In genomic region chr6:119129148-119129967, GRCh38 we compare ENCODE assay signal across 7 cellular contexts. TPM values are rescaled to one million over a fixed set of nuclear protein-coding genes. Genes with fewer than 3 reads are reported as not detected.
A peak's percentile ranks its signal among the peaks of the same experiment; 100 is the strongest.
DNase-seq lines count a peak whose midpoint lies in the region; ATAC-seq, FAIRE-seq and TF ChIP-seq lines count a peak whose summit lies in the region.

No MANE protein-coding gene starts in this region.

- no peaks in the 10 kb centered on the region for H3K9me3 Mint-ChIP-seq in stimulated activated naive CD8-positive, alpha-beta T cell treated with anti-CD3 and anti-CD28 coated beads, Interleukin-15, amount 100 ng/mL, for 72 hours

- H3K27me3 ChIP-seq in brain microvascular endothelial cell (replicated peaks): no peaks in the 10 kb centered on the region
- H3K27me3 ChIP-seq in keratinocyte (ENCODE audit: control insufficient read depth, extremely low read depth, insufficient read depth, low read length): no peaks in the 10 kb centered on the region

- H3K4me2 ChIP-seq in keratinocyte (ENCODE audit: control insufficient read depth, extremely low read depth, insufficient read depth, low read depth, low read length): peak overlapping the region; percentile 61

- H3K4me1 ChIP-seq in keratinocyte (ENCODE audit: control insufficient read depth, extremely low read depth, insufficient read depth, low read length): peaks cover 15% of the 10 kb centered on the region

- H3K27me3 Mint-ChIP-seq in stimulated activated naive CD8-positive, alpha-beta T cell treated with anti-CD3 and anti-CD28 coated beads, Interleukin-15, amount 100 ng/mL, for 72 hours: peaks cover 10% of the 10 kb centered on the region

- H3K4me3 Mint-ChIP-seq in stimulated activated naive CD8-positive, alpha-beta T cell treated with anti-CD3 and anti-CD28 coated beads, Interleukin-15, amount 100 ng/mL, for 72 hours: no peak overlapping the region

- no peaks in the 10 kb centered on the region for H3K9me3 ChIP-seq in keratinocyte (ENCODE audit: control insufficient read depth, low read depth, low read length)

- dilution Hi-C loops in keratinocyte (cut with MboI; ENCODE audit: extremely low pct_ligation_motif_present, low sequenced_read_pairs): no loop called here

- in situ Hi-C loops in brain microvascular endothelial cell (cut with HindIII; ENCODE audit: low pct_ligation_motif_present, low sequenced_read_pairs): no loop called here

- H4K20me1 ChIP-seq in keratinocyte (ENCODE audit: control insufficient read depth, extremely low read depth, insufficient read depth, low read length): no peaks in the 10 kb centered on the region

- no peaks in the 10 kb centered on the region for H3K79me2 ChIP-seq in keratinocyte (ENCODE audit: control insufficient read depth, insufficient read depth, low read length)

- no peak overlapping the region for H3K27ac Mint-ChIP-seq in stimulated activated naive CD8-positive, alpha-beta T cell treated with anti-CD3 and anti-CD28 coated beads, Interleukin-15, amount 100 ng/mL, for 72 hours

- DNase-seq in ELR (ENCODE audit: low read depth): peak; percentile 77
- peak; percentile 85 for DNase-seq in NCI-H82 (lab: John Stamatoyannopoulos, UW)
- DNase-seq in brain microvascular endothelial cell: peak; percentile 57
- DNase-seq in keratinocyte (ENCODE audit: low read depth, low spot score): no peak
- DNase-seq in stimulated activated naive CD8-positive, alpha-beta T cell treated with anti-CD3 and anti-CD28 coated beads, Interleukin-15, amount 100 ng/mL, for 72 hours: peak in 1 of 2 donors; percentile 35

- TF ChIP-seq CTCF in brain microvascular endothelial cell (IDR thresholded peaks at IDR 0.05; ENCODE audit: low read depth, low read length, missing control alignments) (peak; percentile 72), keratinocyte (optimal IDR thresholded peaks at IDR 0.05 in 1 of 3, IDR thresholded peaks at IDR 0.05 in 1 of 3, conservative IDR thresholded peaks at IDR 0.05 in 1 of 3; ENCODE audit: extremely low read depth in 1 of 3, insufficient read depth in 2 of 3, low read length in 3 of 3) (peak in 2 of 3 experiments; percentile 60 to 73)

- H3K9ac ChIP-seq in keratinocyte (ENCODE audit: control insufficient read depth, extremely low read depth, insufficient read depth, low read length): peak overlapping the region; percentile 23

- H3K4me1 Mint-ChIP-seq in stimulated activated naive CD8-positive, alpha-beta T cell treated with anti-CD3 and anti-CD28 coated beads, Interleukin-15, amount 100 ng/mL, for 72 hours: peaks cover 8% of the 10 kb centered on the region

- peak; percentile 83 for ATAC-seq in GM21367 (IDR thresholded peaks at IDR 0.05; ENCODE audit: unreplicated experiment)
- ATAC-seq in HG03558 (IDR thresholded peaks at IDR 0.05; ENCODE audit: extremely low read depth, unreplicated experiment): peak; percentile 88
- peak; percentile 66 for ATAC-seq in stimulated activated naive CD8-positive, alpha-beta T cell treated with anti-CD3 and anti-CD28 coated beads, Interleukin-15, amount 100 ng/mL, for 72 hours

- H3K27ac ChIP-seq in brain microvascular endothelial cell (peak overlapping the region; percentile 63), keratinocyte (ENCODE audit: control insufficient read depth, insufficient read depth, low read length) (peak overlapping the region; percentile 66)

- no peak overlapping the region for H2AFZ ChIP-seq in keratinocyte (ENCODE audit: control insufficient read depth, low read length)

- H3K36me3 ChIP-seq in brain microvascular endothelial cell (replicated peaks) (no peaks in the 10 kb centered on the region), keratinocyte (ENCODE audit: control insufficient read depth in 2 of 2, extremely low read depth in 1 of 2, insufficient read depth in 2 of 2, low read length in 2 of 2) (no peaks in the 10 kb centered on the region)

- peak; percentile 80 for FAIRE-seq in keratinocyte (lab: Jason Lieb, UNC)

- H3K4me3 ChIP-seq in brain microvascular endothelial cell (ENCODE audit: low read depth, low read length) (no peak overlapping the region), keratinocyte (ENCODE audit: control insufficient read depth in 2 of 3, extremely low read depth in 1 of 3, insufficient read depth in 2 of 3, low read depth in 1 of 3, low read length in 3 of 3) (peak overlapping the region in 2 of 3 experiments; percentile 16 to 48)

- no peaks in the 10 kb centered on the region for H3K9me1 ChIP-seq in keratinocyte (ENCODE audit: control insufficient read depth, extremely low read depth, insufficient read depth, low read length)

RNA-seq across cellular contexts. Expression of gene FAM184A, which starts 50.9 kb away (rescaled TPM):
- polyA plus RNA-seq in keratinocyte: 0.01 to 0.20 TPM (median 0.14 TPM) in 3 replicates
- 0.07 TPM for polyA plus RNA-seq in keratinocyte (2011; ENCODE audit: low read depth)
- 0.13 and 0.19 TPM in 2 replicates for polyA plus RNA-seq in keratinocyte (2011; cell fraction: cytosol; rRNA removed)
- polyA plus RNA-seq in keratinocyte (2011; cell fraction: nucleus; rRNA removed): 0.35 and 0.36 TPM in 2 replicates
- polyA plus RNA-seq in keratinocyte (2012; ENCODE audit: low replicate concordance): 0.17 TPM in 1 of 2 replicates, not detected in the other
- polyA minus RNA-seq in keratinocyte: 0.36 TPM in 1 of 3 replicates, not detected in the others
- not detected for polyA minus RNA-seq in keratinocyte (2011; cell fraction: cytosol; rRNA and poly(A)+ RNA removed)
- polyA minus RNA-seq in keratinocyte (2011; cell fraction: nucleus; rRNA and poly(A)+ RNA removed): 0.39 and 0.42 TPM in 2 replicates
